ENCODE assay signal across 10 cellular contexts in the genomic region with DNA sequence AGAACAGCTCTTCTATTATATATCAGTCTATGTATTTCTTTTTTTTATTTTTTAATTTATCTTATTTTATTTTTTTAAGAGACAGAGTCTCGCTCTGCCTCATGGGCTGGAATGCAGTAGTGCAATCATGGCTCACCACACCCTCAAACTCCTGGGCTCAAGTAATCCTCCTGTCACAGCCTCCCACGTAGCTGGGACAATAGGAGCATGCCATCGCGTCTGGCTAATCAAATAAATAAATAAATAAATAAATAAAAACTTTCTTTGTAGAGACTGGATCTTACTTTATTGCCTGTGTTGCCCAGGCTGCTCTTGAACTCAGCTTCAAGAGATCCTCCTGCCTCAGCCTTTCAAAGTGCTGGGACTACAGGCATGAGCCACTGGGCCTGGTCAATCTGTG.
A peak's percentile ranks its signal among the peaks of the same experiment; 100 is the strongest.
DNase-seq lines count a peak whose midpoint lies in the region; ATAC-seq and TF ChIP-seq lines count a peak whose summit lies in the region.
"Had no signal": no experiment of that assay in that cellular context is flagged by ENCODE, and none has a peak within 500 bp of the region (broad histone marks: within the 10 kb centered on the region; RNA-seq: fewer than 3 reads in every experiment).

No MANE protein-coding gene starts in this region.

- TF ChIP-seq EP300 in upper lobe of left lung (IDR thresholded peaks at IDR 0.05), result no peak

- H3K4me3 ChIP-seq in coronary artery (peak overlapping the region; percentile 32), left lung (no peak overlapping the region), upper lobe of left lung (no peak overlapping the region)
- H3K4me3 ChIP-seq: prostate gland had no signal

- no peak for ATAC-seq in left lung
- peak in 1 of 2 donors; percentile 48 for ATAC-seq in upper lobe of left lung (ENCODE audit: low FRiP score in 2 of 2)
- no peak for ATAC-seq in GM18870 (IDR thresholded peaks at IDR 0.05; ENCODE audit: unreplicated experiment)

- H3K27me3 ChIP-seq in left lung (no peaks in the 10 kb centered on the region), upper lobe of left lung (no peaks in the 10 kb centered on the region)

- no peaks in the 10 kb centered on the region for H3K36me3 ChIP-seq in left lung
- H3K36me3 ChIP-seq in upper lobe of left lung, result no peaks in the 10 kb centered on the region
- H3K36me3 ChIP-seq: prostate gland had no signal

- H3K4me1 ChIP-seq in left lung (peaks cover 62 to 99% of the 10 kb centered on the region in 2 donors), upper lobe of left lung (peaks cover 99 to 100% (median 100%) of the 10 kb centered on the region in 4 donors)
- H3K4me1 ChIP-seq: prostate gland had no signal

- H3K9me3 ChIP-seq in left lung (no peaks in the 10 kb centered on the region), upper lobe of left lung (no peaks in the 10 kb centered on the region)
- H3K9me3 ChIP-seq: prostate gland had no signal

- WGBS in upper lobe of left lung, 2 donors, result 45 to 65% methylated on average over 4 of the region's 4 CpGs

- TF ChIP-seq CTCF in coronary artery (IDR thresholded peaks at IDR 0.05) (no peak), left lung (IDR thresholded peaks at IDR 0.05) (no peak), upper lobe of left lung (IDR thresholded peaks at IDR 0.05) (no peak)

- intact Hi-C loops in left lung (cut with DNase I), result no loop called here

- DNase-seq in M059J (ENCODE audit: low read depth) (peak; percentile 71), coronary artery (ENCODE audit: low spot score) (no peak), left lung (no peak), upper lobe of left lung (no peak), SHP77 (lab: John Stamatoyannopoulos, UW) (no peak), SHP77 treated with DMSO at 0.1 percent for 48 hours (lab: John Stamatoyannopoulos, UW) (no peak)
- DNase-seq in activated effector memory CD4-positive, alpha-beta T cell treated with anti-CD3 and anti-CD28 coated beads, Interleukin-2, amount 50 U/mL, for 16 hours, result no peak
- DNase-seq: NCI-H1694 had no signal

- no peak for TF ChIP-seq POLR2A in upper lobe of left lung (IDR thresholded peaks at IDR 0.05)

- H3K27ac ChIP-seq in coronary artery, result peak overlapping the region; percentile 13 to 14
- H3K27ac ChIP-seq in left lung, result peak overlapping the region; percentile 49 to 88
- H3K27ac ChIP-seq in upper lobe of left lung, result peak overlapping the region; percentile 18 to 88 (median 54)
- H3K27ac ChIP-seq: prostate gland had no signal

Comparison
In these comparisons a context has a peak if more than half of its experiments do, and no peak if none do; other contexts are left out.
1. H3K27ac ChIP-seq: peak in every context shown above with its lines; median percentile 68 in left lung; 54 in upper lobe of left lung; 14 in coronary artery.